In genomic region chr1:183209533-183210158, GRCh38 we compare ENCODE assay signal across 8 cellular contexts. TPM values are rescaled to one million over a fixed set of nuclear protein-coding genes. Genes with fewer than 3 reads are reported as not detected.
DNase-seq lines count a peak whose midpoint lies in the region; ATAC-seq and TF ChIP-seq lines count a peak whose summit lies in the region.
"Had no signal": no experiment of that assay in that cellular context is flagged by ENCODE, and none has a peak within 500 bp of the region (broad histone marks: within the 10 kb centered on the region; RNA-seq: fewer than 3 reads in every experiment).

No MANE protein-coding gene starts in this region.

- TF ChIP-seq CTCF in omental fat pad (IDR thresholded peaks at IDR 0.05): no peak

- H3K27ac Mint-ChIP-seq in activated naive CD8-positive, alpha-beta T cell treated with anti-CD3 and anti-CD28 coated beads, Interleukin-2, amount 50 U/mL, for 24 hours: no peak overlapping the region

- DNase-seq in activated naive CD8-positive, alpha-beta T cell treated with anti-CD3 and anti-CD28 coated beads, Interleukin-2, amount 50 U/mL, for 24 hours: no peak
- DNase-seq in omental fat pad (ENCODE audit: low spot score) (no peak), medulla oblongata (ENCODE audit: extremely low spot score) (no peak)
- DNase-seq: right cardiac atrium had no signal

- H3K9me3 Mint-ChIP-seq in activated naive CD8-positive, alpha-beta T cell treated with anti-CD3 and anti-CD28 coated beads, Interleukin-2, amount 50 U/mL, for 24 hours: no peaks in the 10 kb centered on the region

- ATAC-seq in GM18519 (IDR thresholded peaks at IDR 0.05; ENCODE audit: low FRiP score, unreplicated experiment): peak; percentile 53
- ATAC-seq in HG03469 (IDR thresholded peaks at IDR 0.05; ENCODE audit: unreplicated experiment): peak; percentile 74
- ATAC-seq in activated naive CD8-positive, alpha-beta T cell treated with anti-CD3 and anti-CD28 coated beads, Interleukin-2, amount 50 U/mL, for 24 hours: peak; percentile 87
- ATAC-seq in omental fat pad (ENCODE audit: low FRiP score): peak; percentile 89
- no peak for ATAC-seq in GM21723 (IDR thresholded peaks at IDR 0.05; ENCODE audit: unreplicated experiment)
- ATAC-seq in GM21423 (IDR thresholded peaks at IDR 0.05; ENCODE audit: unreplicated experiment): no peak

- no peak overlapping the region for H3K4me3 Mint-ChIP-seq in activated naive CD8-positive, alpha-beta T cell treated with anti-CD3 and anti-CD28 coated beads, Interleukin-2, amount 50 U/mL, for 24 hours

- H3K27me3 Mint-ChIP-seq in activated naive CD8-positive, alpha-beta T cell treated with anti-CD3 and anti-CD28 coated beads, Interleukin-2, amount 50 U/mL, for 24 hours: peaks cover 5% of the 10 kb centered on the region

- no peaks in the 10 kb centered on the region for H3K36me3 Mint-ChIP-seq in activated naive CD8-positive, alpha-beta T cell treated with anti-CD3 and anti-CD28 coated beads, Interleukin-2, amount 50 U/mL, for 24 hours (ENCODE audit: low read depth)

- peaks cover 4% of the 10 kb centered on the region for H3K4me1 Mint-ChIP-seq in activated naive CD8-positive, alpha-beta T cell treated with anti-CD3 and anti-CD28 coated beads, Interleukin-2, amount 50 U/mL, for 24 hours

RNA-seq across cellular contexts. Expression of gene LAMC2, which starts 23.6 kb away (rescaled TPM):
- 10 to 100 TPM in 2 of 4 donors, 1 to 10 TPM in 2; 2.6 to 23.3 (median 7.3) TPM for total RNA-seq in omental fat pad

Comparison
In these comparisons a context has a peak if more than half of its experiments do, and no peak if none do; other contexts are left out.
1. ATAC-seq: peak in GM18519 (single experiment), HG03469 (single experiment), activated naive CD8-positive, alpha-beta T cell treated with anti-CD3 and anti-CD28 coated beads, Interleukin-2, amount 50 U/mL, for 24 hours (single experiment) and omental fat pad (single experiment); none in GM21723 (single experiment) and GM21423 (single experiment).